ENCODE assay signal across 17 cellular contexts in genomic region chr11:100964400-100964799, GRCh38.
DNase-seq lines count a peak whose midpoint lies in the region; ATAC-seq and TF ChIP-seq lines count a peak whose summit lies in the region.
"Had no signal": no experiment of that assay in that cellular context is flagged by ENCODE, and none has a peak within 500 bp of the region (broad histone marks: within the 10 kb centered on the region; RNA-seq: fewer than 3 reads in every experiment).

No MANE protein-coding gene starts in this region.

- H3K27me3 Mint-ChIP-seq in stimulated activated naive B cell treated with anti-CD40 and anti-IgM and Interleukin-4, amounts not matched to agents 10 μg/mL and 1 μg/mL and 100 μg/mL, for 72 hours: no peaks in the 10 kb centered on the region
- H3K27me3 Mint-ChIP-seq: CD4-positive, alpha-beta T cell had no signal

- no peak overlapping the region for H3K27ac Mint-ChIP-seq in stimulated activated naive B cell treated with anti-CD40 and anti-IgM and Interleukin-4, amounts not matched to agents 10 μg/mL and 1 μg/mL and 100 μg/mL, for 72 hours
- H3K27ac Mint-ChIP-seq: CD4-positive, alpha-beta T cell had no signal

- H3K36me3 Mint-ChIP-seq in stimulated activated naive B cell treated with anti-CD40 and anti-IgM and Interleukin-4, amounts not matched to agents 10 μg/mL and 1 μg/mL and 100 μg/mL, for 72 hours: peaks cover 26 to 50% of the 10 kb centered on the region in 2 donors

- ATAC-seq in stimulated activated naive B cell treated with anti-CD40 and anti-IgM and Interleukin-4, amounts not matched to agents 10 μg/mL and 1 μg/mL and 100 μg/mL, for 72 hours (replicated peaks): no peak
- no peak for ATAC-seq in SK-N-SH treated with all-trans-retinoic acid at 6 μM for 48 hours
- ATAC-seq: HepG2 had no signal

- H3K9me3 Mint-ChIP-seq in stimulated activated naive B cell treated with anti-CD40 and anti-IgM and Interleukin-4, amounts not matched to agents 10 μg/mL and 1 μg/mL and 100 μg/mL, for 72 hours: peaks cover 10% of the 10 kb centered on the region in 2 donors
- H3K9me3 Mint-ChIP-seq: CD4-positive, alpha-beta T cell had no signal

- H3K4me3 ChIP-seq in cardiac fibroblast (replicated peaks in 1 of 2; ENCODE audit: low read depth in 2 of 2, low read length in 2 of 2): no peak overlapping the region
- no peak overlapping the region for H3K4me3 ChIP-seq in fibroblast of villous mesenchyme (ENCODE audit: low read depth, low read length)
- H3K4me3 ChIP-seq: SJCRH30 had no signal

- TF ChIP-seq CTCF in cardiac fibroblast (IDR thresholded peaks at IDR 0.05; ENCODE audit: low read depth, low read length) (no peak), fibroblast of villous mesenchyme (IDR thresholded peaks at IDR 0.05; ENCODE audit: insufficient read depth, low read depth, low read length) (no peak)

- H3K4me3 Mint-ChIP-seq in stimulated activated naive B cell treated with anti-CD40 and anti-IgM and Interleukin-4, amounts not matched to agents 10 μg/mL and 1 μg/mL and 100 μg/mL, for 72 hours: no peak overlapping the region
- H3K4me3 Mint-ChIP-seq: CD4-positive, alpha-beta T cell; H9 had no signal

- DNase-seq in EH (ENCODE audit: low read depth): peak; percentile 55
- DNase-seq in NCI-H226: peak; percentile 55
- DNase-seq in cardiac fibroblast (ENCODE audit: low read depth in 2 of 2): peak; percentile 22 to 70
- peak; percentile 18 for DNase-seq in fibroblast of villous mesenchyme (ENCODE audit: low read depth)
- DNase-seq in stimulated activated naive B cell treated with anti-CD40 and anti-IgM and Interleukin-4, amounts not matched to agents 10 μg/mL and 1 μg/mL and 100 μg/mL, for 72 hours: no peak
- DNase-seq in DMS114 treated with DMSO at 0.1 percent for 48 hours (lab: John Stamatoyannopoulos, UW; ENCODE audit: unreplicated experiment): no peak
- DNase-seq in putamen (ENCODE audit: low spot score): no peak
- DNase-seq: CD4-positive, alpha-beta T cell; DND-41; H9; NCI-H1417 treated with DMSO at 0.1 percent for 48 hours; NCI-H2081; NCI-H524 treated with DMSO at 0.1 percent for 48 hours; NK-92 treated with Interleukin-12 subunit alpha and Interleukin-12 subunit beta, amount 100 ng/mL, for 24 hours; SJCRH30 had no signal

- no peaks in the 10 kb centered on the region for H3K4me1 Mint-ChIP-seq in stimulated activated naive B cell treated with anti-CD40 and anti-IgM and Interleukin-4, amounts not matched to agents 10 μg/mL and 1 μg/mL and 100 μg/mL, for 72 hours

TF ChIP-seq in SK-N-SH treated with all-trans-retinoic acid at 6 μM for 48 hours, 23 proteins besides CTCF, POLR2A, EP300 and RAD21:
- no peak for TF ChIP-seq RARB (CRISPR knock-in tag; IDR thresholded peaks at IDR 0.05)
- TF ChIP-seq, protein P1, sequence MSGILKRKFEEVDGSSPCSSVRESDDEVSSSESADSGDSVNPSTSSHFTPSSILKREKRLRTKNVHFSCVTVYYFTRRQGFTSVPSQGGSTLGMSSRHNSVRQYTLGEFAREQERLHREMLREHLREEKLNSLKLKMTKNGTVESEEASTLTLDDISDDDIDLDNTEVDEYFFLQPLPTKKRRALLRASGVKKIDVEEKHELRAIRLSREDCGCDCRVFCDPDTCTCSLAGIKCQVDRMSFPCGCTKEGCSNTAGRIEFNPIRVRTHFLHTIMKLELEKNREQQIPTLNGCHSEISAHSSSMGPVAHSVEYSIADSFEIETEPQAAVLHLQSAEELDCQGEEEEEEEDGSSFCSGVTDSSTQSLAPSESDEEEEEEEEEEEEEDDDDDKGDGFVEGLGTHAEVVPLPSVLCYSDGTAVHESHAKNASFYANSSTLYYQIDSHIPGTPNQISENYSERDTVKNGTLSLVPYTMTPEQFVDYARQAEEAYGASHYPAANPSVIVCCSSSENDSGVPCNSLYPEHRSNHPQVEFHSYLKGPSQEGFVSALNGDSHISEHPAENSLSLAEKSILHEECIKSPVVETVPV (CRISPR knock-in tag; IDR thresholded peaks at IDR 0.05): no peak
- TF ChIP-seq, protein P2, sequence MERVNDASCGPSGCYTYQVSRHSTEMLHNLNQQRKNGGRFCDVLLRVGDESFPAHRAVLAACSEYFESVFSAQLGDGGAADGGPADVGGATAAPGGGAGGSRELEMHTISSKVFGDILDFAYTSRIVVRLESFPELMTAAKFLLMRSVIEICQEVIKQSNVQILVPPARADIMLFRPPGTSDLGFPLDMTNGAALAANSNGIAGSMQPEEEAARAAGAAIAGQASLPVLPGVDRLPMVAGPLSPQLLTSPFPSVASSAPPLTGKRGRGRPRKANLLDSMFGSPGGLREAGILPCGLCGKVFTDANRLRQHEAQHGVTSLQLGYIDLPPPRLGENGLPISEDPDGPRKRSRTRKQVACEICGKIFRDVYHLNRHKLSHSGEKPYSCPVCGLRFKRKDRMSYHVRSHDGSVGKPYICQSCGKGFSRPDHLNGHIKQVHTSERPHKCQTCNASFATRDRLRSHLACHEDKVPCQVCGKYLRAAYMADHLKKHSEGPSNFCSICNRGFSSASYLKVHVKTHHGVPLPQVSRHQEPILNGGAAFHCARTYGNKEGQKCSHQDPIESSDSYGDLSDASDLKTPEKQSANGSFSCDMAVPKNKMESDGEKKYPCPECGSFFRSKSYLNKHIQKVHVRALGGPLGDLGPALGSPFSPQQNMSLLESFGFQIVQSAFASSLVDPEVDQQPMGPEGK (CRISPR knock-in tag; IDR thresholded peaks at IDR 0.05; ENCODE audit: borderline replicate concordance): no peak
- no peak for TF ChIP-seq POU6F1 (CRISPR knock-in tag; IDR thresholded peaks at IDR 0.05; ENCODE audit: borderline replicate concordance, low read depth)
- TF ChIP-seq ZFP30 (CRISPR knock-in tag; IDR thresholded peaks at IDR 0.05): no peak
- TF ChIP-seq SNAI2 (CRISPR knock-in tag; IDR thresholded peaks at IDR 0.05): no peak
- no peak for TF ChIP-seq TSHZ2 (CRISPR knock-in tag; IDR thresholded peaks at IDR 0.05)

Comparison
In these comparisons a context has a peak if more than half of its experiments do, and no peak if none do; other contexts are left out.
1. DNase-seq: peak in EH (single experiment), NCI-H226 (single experiment), cardiac fibroblast (2 of 2) and fibroblast of villous mesenchyme (single experiment); none in stimulated activated naive B cell treated with anti-CD40 and anti-IgM and Interleukin-4, amounts not matched to agents 10 μg/mL and 1 μg/mL and 100 μg/mL, for 72 hours (single experiment), DMS114 treated with DMSO at 0.1 percent for 48 hours (single experiment) and putamen (single experiment).